In the genomic region with DNA sequence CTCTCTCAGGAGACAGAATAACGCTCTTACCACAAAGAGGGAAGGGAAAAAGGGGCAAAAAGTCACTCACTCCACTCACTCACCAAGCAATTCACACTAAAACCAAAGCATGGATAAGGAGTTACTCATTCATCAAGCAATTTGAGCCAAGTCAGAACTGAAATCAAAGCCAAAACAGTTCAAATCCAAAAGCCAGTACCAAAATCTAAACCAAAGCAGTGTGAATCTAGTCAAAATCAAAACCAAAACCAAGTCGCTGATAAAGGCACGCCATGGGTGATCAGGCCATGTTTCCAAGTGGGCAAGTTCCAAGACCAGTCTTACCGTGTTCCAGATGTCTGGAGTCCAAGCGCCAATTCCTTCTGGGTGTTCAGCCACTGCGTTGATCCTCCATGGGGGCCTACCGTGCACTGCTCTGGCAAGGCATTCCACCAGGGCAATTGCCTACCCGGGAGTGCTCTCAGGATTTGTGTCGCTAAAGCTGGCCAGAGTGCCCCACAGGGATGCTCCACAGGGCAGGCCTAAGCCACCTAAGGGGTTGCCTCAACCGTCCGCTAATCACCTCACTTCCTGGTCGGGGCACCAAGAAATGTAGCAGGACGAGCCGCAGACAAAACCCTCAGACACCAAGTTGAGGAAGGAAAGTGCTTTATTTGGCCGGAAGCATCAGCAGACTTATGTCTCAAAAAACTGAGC, we compare ENCODE assay signal across 13 cellular contexts.
DNase-seq lines count a peak whose midpoint lies in the region; ATAC-seq, FAIRE-seq and TF ChIP-seq lines count a peak whose summit lies in the region.
"Had no signal": no experiment of that assay in that cellular context is flagged by ENCODE, and none has a peak within 500 bp of the region (broad histone marks: within the 10 kb centered on the region; RNA-seq: fewer than 3 reads in every experiment).

No MANE protein-coding gene starts in this region.

- H3K27ac ChIP-seq in K562 (ENCODE audit: extremely low read depth, low read depth, low read length): no peak overlapping the region
- H3K27ac ChIP-seq in sigmoid colon: peak overlapping the region; percentile 63 to 82 (median 74)

- H3K36me3 ChIP-seq in K562 (ENCODE audit: control insufficient read depth, insufficient read depth, low read length) (no peaks in the 10 kb centered on the region), sigmoid colon (no peaks in the 10 kb centered on the region)

- DNase-seq in M059J (ENCODE audit: low read depth) (peak; percentile 14), K562 (ENCODE audit: extremely low read depth in 1 of 4, low spot score in 3 of 4) (no peak), glutamatergic neuron (no peak), sigmoid colon (no peak), NCI-H510A treated with DMSO at 0.1 percent for 48 hours (lab: John Stamatoyannopoulos, UW) (no peak), Ammon's horn (ENCODE audit: low spot score) (no peak), NCI-H2227 (lab: John Stamatoyannopoulos, UW; ENCODE audit: unreplicated experiment) (no peak)
- DNase-seq: HCEC 1CT, NCI-H146, PC-3 had no signal

- peaks cover 7% of the 10 kb centered on the region for H3K9me3 Mint-ChIP-seq in glutamatergic neuron (ENCODE audit: unreplicated experiment)

- H3K4me1 ChIP-seq in K562 (replicated peaks in 1 of 2; ENCODE audit: control insufficient read depth in 2 of 2, insufficient read depth in 2 of 2, low read length in 2 of 2) (peaks cover 4 to 8% of the 10 kb centered on the region in 2 experiments; a peak in 3 of 5 replicates), sigmoid colon (peaks cover 0 to 43% (median 35%) of the 10 kb centered on the region in 4 donors)

- peak overlapping the region; percentile 43 for H3K27ac Mint-ChIP-seq in glutamatergic neuron (ENCODE audit: unreplicated experiment)

- intact Hi-C loops in K562 (cut with micrococcal nuclease): no loop called here
- intact Hi-C loops in sigmoid colon (cut with DNase I): no loop called here

- CTCF ChIA-PET in K562 (lab: Yijun Ruan, JAX; ENCODE audit: low intra/inter-chr PET ratio): no interaction called here

- ATAC-seq in K562: peak; percentile 55
- ATAC-seq: PC-3 had no signal

- no peaks in the 10 kb centered on the region for H3K79me2 ChIP-seq in K562 (ENCODE audit: control insufficient read depth, insufficient read depth, low read length)

- H3K9me3 ChIP-seq in K562 (replicated peaks; ENCODE audit: control insufficient read depth, insufficient read depth, low read depth, low read length) (peaks cover 9% of the 10 kb centered on the region; the same call in 1 of the 2 replicates), sigmoid colon (peaks cover 0 to 13% (median 0%) of the 10 kb centered on the region in 4 donors)

- H4K20me1 ChIP-seq in K562 (replicated peaks; ENCODE audit: control insufficient read depth, insufficient read depth, low read length): no peaks in the 10 kb centered on the region
- H4K20me1 ChIP-seq: BLaER1 treated with 17β-estradiol and CSF1 and Interleukin-3, amounts not matched to agents 10 nM and 100 nM had no signal

- H3K27me3 ChIP-seq in K562 (ENCODE audit: control insufficient read depth in 2 of 2, insufficient read depth in 2 of 2, low read length in 2 of 2): no peaks in the 10 kb centered on the region
- H3K27me3 ChIP-seq in sigmoid colon: no peaks in the 10 kb centered on the region
- H3K27me3 ChIP-seq: BLaER1 treated with 17β-estradiol and CSF1 and Interleukin-3, amounts not matched to agents 10 nM and 100 nM had no signal

- 78% methylated on average over 15 of the region's 15 CpGs for WGBS in K562 (ENCODE audit: insufficient coverage, low coverage, missing lambda C conversion rate)
- 89 to 90% methylated on average over 15 of the region's 15 CpGs for WGBS in sigmoid colon, 2 donors

- no peak for TF ChIP-seq RAD21 in K562 (CRISPR knock-in tag; conservative IDR thresholded peaks at IDR 0.05 in 1 of 2, IDR thresholded peaks at IDR 0.05 in 1 of 2)

- H2AFZ ChIP-seq in K562 (ENCODE audit: low read depth, low read length): no peak overlapping the region

- peaks cover 2% of the 10 kb centered on the region for H3K36me3 Mint-ChIP-seq in glutamatergic neuron (ENCODE audit: unreplicated experiment)

- peaks cover 2% of the 10 kb centered on the region for H3K4me1 Mint-ChIP-seq in glutamatergic neuron (ENCODE audit: low read depth, unreplicated experiment)
- H3K4me1 Mint-ChIP-seq: IgD-negative memory B cell had no signal

- H3K9me1 ChIP-seq in K562 (ENCODE audit: control insufficient read depth, insufficient read depth, low read length): no peaks in the 10 kb centered on the region

- no TSS peak for BruUV-seq in K562 (replicated peaks; lab: Mats Ljungman, UMichigan)

- TF ChIP-seq CTCF in K562 (IDR thresholded peaks at IDR 0.05 in 2 of 3, conservative IDR thresholded peaks at IDR 0.05 in 1 of 3; ENCODE audit: insufficient read depth in 2 of 3, low read depth in 1 of 3, low read length in 3 of 3) (no peak), glutamatergic neuron (IDR thresholded peaks at IDR 0.05; ENCODE audit: partially characterized antibody, unreplicated experiment) (no peak), sigmoid colon (IDR thresholded peaks at IDR 0.05) (no peak)

- TF ChIP-seq POLR2A in K562 (conservative IDR thresholded peaks at IDR 0.05): no peak
- no peak for TF ChIP-seq POLR2A in sigmoid colon (IDR thresholded peaks at IDR 0.05)

- H3K4me2 ChIP-seq in K562 (ENCODE audit: insufficient read depth, low read length): no peak overlapping the region

- no peak for TF ChIP-seq EP300 in K562 (IDR thresholded peaks at IDR 0.05; ENCODE audit: low read length)
- no peak for TF ChIP-seq EP300 in sigmoid colon (IDR thresholded peaks at IDR 0.05)

- no peaks in the 10 kb centered on the region for H3K27me3 Mint-ChIP-seq in glutamatergic neuron (ENCODE audit: unreplicated experiment)

- H3K9ac ChIP-seq in K562 (ENCODE audit: insufficient read depth in 1 of 2, low read depth in 2 of 2, low read length in 2 of 2): no peak overlapping the region

- POLR2A ChIA-PET in K562 (lab: Yijun Ruan, JAX): interaction anchor here (1.0 to 3.6 kb wide), 3 partner anchors 9 to 15 kb away, joined by 3 to 14 read pairs (median 4); no protein-coding TSS in a partner anchor

- in situ Hi-C loops in K562 (cut with MboI): no loop called here

- no peak overlapping the region for H3K4me3 Mint-ChIP-seq in glutamatergic neuron (ENCODE audit: unreplicated experiment)
- H3K4me3 Mint-ChIP-seq: IgD-negative memory B cell had no signal

- no peak for FAIRE-seq in K562 (lab: Jason Lieb, UNC)
- FAIRE-seq: GM18507 had no signal

- H3K4me3 ChIP-seq in K562 (no peak overlapping the region), sigmoid colon (no peak overlapping the region)
- H3K4me3 ChIP-seq: BLaER1 treated with 17β-estradiol and CSF1 and Interleukin-3, amounts not matched to agents 10 nM and 100 nM had no signal

TF ChIP-seq in K562, 482 proteins besides CTCF, POLR2A, EP300 and RAD21 (continues in another document):
- TF ChIP-seq, protein P1, sequence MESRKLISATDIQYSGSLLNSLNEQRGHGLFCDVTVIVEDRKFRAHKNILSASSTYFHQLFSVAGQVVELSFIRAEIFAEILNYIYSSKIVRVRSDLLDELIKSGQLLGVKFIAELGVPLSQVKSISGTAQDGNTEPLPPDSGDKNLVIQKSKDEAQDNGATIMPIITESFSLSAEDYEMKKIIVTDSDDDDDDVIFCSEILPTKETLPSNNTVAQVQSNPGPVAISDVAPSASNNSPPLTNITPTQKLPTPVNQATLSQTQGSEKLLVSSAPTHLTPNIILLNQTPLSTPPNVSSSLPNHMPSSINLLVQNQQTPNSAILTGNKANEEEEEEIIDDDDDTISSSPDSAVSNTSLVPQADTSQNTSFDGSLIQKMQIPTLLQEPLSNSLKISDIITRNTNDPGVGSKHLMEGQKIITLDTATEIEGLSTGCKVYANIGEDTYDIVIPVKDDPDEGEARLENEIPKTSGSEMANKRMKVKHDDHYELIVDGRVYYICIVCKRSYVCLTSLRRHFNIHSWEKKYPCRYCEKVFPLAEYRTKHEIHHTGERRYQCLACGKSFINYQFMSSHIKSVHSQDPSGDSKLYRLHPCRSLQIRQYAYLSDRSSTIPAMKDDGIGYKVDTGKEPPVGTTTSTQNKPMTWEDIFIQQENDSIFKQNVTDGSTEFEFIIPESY (CRISPR knock-in tag; IDR thresholded peaks at IDR 0.05): peak; percentile 58
- TF ChIP-seq, protein P2, sequence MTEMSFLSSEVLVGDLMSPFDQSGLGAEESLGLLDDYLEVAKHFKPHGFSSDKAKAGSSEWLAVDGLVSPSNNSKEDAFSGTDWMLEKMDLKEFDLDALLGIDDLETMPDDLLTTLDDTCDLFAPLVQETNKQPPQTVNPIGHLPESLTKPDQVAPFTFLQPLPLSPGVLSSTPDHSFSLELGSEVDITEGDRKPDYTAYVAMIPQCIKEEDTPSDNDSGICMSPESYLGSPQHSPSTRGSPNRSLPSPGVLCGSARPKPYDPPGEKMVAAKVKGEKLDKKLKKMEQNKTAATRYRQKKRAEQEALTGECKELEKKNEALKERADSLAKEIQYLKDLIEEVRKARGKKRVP (CRISPR knock-in tag; IDR thresholded peaks at IDR 0.05): no peak
- TF ChIP-seq, protein P3, sequence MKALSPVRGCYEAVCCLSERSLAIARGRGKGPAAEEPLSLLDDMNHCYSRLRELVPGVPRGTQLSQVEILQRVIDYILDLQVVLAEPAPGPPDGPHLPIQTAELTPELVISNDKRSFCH (CRISPR knock-in tag; IDR thresholded peaks at IDR 0.05): no peak
- TF ChIP-seq, protein P3 (tag; IDR thresholded peaks at IDR 0.05): 0 out of 2 replicates have a peak, but pooled peaks have one; percentile 44
- TF ChIP-seq ZNF766 (CRISPR knock-in tag; conservative IDR thresholded peaks at IDR 0.05): 0 out of 2 replicates have a peak, but pooled peaks have one; percentile 6
